In the genomic region with DNA sequence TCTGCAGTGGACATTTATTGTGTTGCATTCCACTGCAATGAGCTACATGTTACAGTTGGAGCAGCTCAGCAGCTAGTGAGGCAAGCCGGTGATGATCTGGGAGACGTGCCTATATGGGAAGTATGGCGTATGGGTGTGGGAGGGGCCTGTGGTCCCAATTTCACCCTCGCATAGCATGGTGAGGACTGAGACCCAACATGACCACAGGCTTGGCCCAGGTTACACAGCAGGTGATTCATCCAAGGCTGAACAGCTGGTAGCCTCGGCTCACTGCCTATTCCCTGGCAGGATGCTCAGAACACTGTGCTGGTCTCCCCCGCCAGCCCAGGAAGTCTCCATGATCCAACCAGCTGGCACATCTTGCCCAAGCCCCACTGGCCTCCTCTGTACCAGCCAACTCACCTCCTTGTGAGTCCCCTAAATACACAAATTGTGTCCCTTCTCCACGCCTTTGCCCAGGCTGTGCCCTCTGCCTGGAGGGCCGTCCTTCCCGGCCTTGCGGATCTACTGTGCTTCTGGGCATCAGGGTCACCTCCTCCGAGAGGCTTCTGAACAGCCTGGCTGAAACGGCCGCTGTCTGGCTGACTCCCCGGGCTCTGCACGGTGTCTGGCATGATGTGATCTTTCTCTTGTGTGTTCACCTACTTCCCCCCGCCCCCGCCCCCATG, we compare ENCODE assay signal across 25 cellular contexts.
DNase-seq lines count a peak whose midpoint lies in the region; ATAC-seq and TF ChIP-seq lines count a peak whose summit lies in the region.
"Had no signal": no experiment of that assay in that cellular context is flagged by ENCODE, and none has a peak within 500 bp of the region (broad histone marks: within the 10 kb centered on the region; RNA-seq: fewer than 3 reads in every experiment).

No MANE protein-coding gene starts in this region.

- H3K27me3 ChIP-seq in gastrocnemius medialis: no peaks in the 10 kb centered on the region
- H3K27me3 ChIP-seq: testis had no signal

- no peaks in the 10 kb centered on the region for H3K36me3 ChIP-seq in gastrocnemius medialis

- TF ChIP-seq POLR2A in gastrocnemius medialis (IDR thresholded peaks at IDR 0.05): peak in 1 of 2 donors; percentile 50

- no peaks in the 10 kb centered on the region for H3K4me1 Mint-ChIP-seq in CD14-positive monocyte
- H3K4me1 Mint-ChIP-seq: activated naive CD4-positive, alpha-beta T cell treated with anti-CD3 and anti-CD28 coated beads, Interleukin-2, amount 50 U/mL, for 24 hours had no signal

- peak; percentile 93 for ATAC-seq in gastrocnemius medialis
- no peak for ATAC-seq in GM18520 (IDR thresholded peaks at IDR 0.05; ENCODE audit: unreplicated experiment)
- ATAC-seq: activated CD4-positive, CD25-positive, alpha-beta regulatory T cell treated with anti-CD3 and anti-CD28 coated beads, Interleukin-2, amount 50 U/mL, for 24 hours had no signal

- H3K27me3 Mint-ChIP-seq in CD14-positive monocyte (ENCODE audit: low read depth in 3 of 3): peaks cover 3 to 4% (median 4%) of the 10 kb centered on the region in 3 donors
- H3K27me3 Mint-ChIP-seq: activated naive CD4-positive, alpha-beta T cell treated with anti-CD3 and anti-CD28 coated beads, Interleukin-2, amount 50 U/mL, for 24 hours had no signal

- H3K4me1 ChIP-seq in gastrocnemius medialis: peaks cover 15 to 16% of the 10 kb centered on the region in 2 donors
- H3K4me1 ChIP-seq: testis had no signal

- no peak overlapping the region for H3K27ac Mint-ChIP-seq in CD14-positive monocyte
- H3K27ac Mint-ChIP-seq: activated naive CD4-positive, alpha-beta T cell treated with anti-CD3 and anti-CD28 coated beads, Interleukin-2, amount 50 U/mL, for 24 hours; brain; dendritic cell treated with granulocyte-macrophage colony-stimulating factor and Interleukin-4, amounts not matched to agents 40 ng/mL and 50 ng/mL, for 4 days had no signal

- no peaks in the 10 kb centered on the region for H3K36me3 Mint-ChIP-seq in CD14-positive monocyte
- H3K36me3 Mint-ChIP-seq: activated naive CD4-positive, alpha-beta T cell treated with anti-CD3 and anti-CD28 coated beads, Interleukin-2, amount 50 U/mL, for 24 hours; brain had no signal

- H3K27ac ChIP-seq in gastrocnemius medialis: peak overlapping the region; percentile 82 to 88 (median 84)
- H3K27ac ChIP-seq in RWPE1: no peak overlapping the region
- H3K27ac ChIP-seq: PC-9, testis had no signal

- DNase-seq in EL: peak; percentile 60
- peak; percentile 73 for DNase-seq in NCI-H446 treated with DMSO at 0.1 percent for 48 hours (lab: John Stamatoyannopoulos, UW)
- DNase-seq in ecto neural progenitor cell (ENCODE audit: low spot score): peak; percentile 24
- peak; percentile 93 to 97 for DNase-seq in gastrocnemius medialis
- no peak for DNase-seq in CD14-positive monocyte (ENCODE audit: low spot score)
- no peak for DNase-seq in SIG-M5 treated with dmso at 0.1 percent for 504 hours (lab: John Stamatoyannopoulos, UW; ENCODE audit: unreplicated experiment)
- no peak for DNase-seq in RWPE1 (ENCODE audit: low spot score)
- DNase-seq: activated CD8-positive, alpha-beta memory T cell treated with anti-CD3 and anti-CD28 coated beads for 24 hours; activated T-cell treated with anti-CD3 and anti-CD28 coated beads, Interleukin-2, amount 50 U/mL, for 48 hours; foreskin melanocyte; HCEC 1CT; kidney glomerular epithelial cell; mesendoderm; MM.1S; NCI-H2171 treated with DMSO at 0.1 percent for 48 hours; PC-9; SK-N-SH; stimulated activated CD4-positive, alpha-beta T cell treated with anti-CD3 and anti-CD28 coated beads, Interleukin-15, amount 100 ng/mL, for 24 hours; T-helper 9 cell; testis had no signal

- H3K9me3 Mint-ChIP-seq in CD14-positive monocyte: peaks cover 0 to 6% (median 0%) of the 10 kb centered on the region in 7 donors
- H3K9me3 Mint-ChIP-seq: activated naive CD4-positive, alpha-beta T cell treated with anti-CD3 and anti-CD28 coated beads, Interleukin-2, amount 50 U/mL, for 24 hours; brain; dendritic cell treated with granulocyte-macrophage colony-stimulating factor and Interleukin-4, amounts not matched to agents 40 ng/mL and 50 ng/mL, for 4 days had no signal

- no peak overlapping the region for H3K4me3 Mint-ChIP-seq in CD14-positive monocyte
- H3K4me3 Mint-ChIP-seq: activated naive CD4-positive, alpha-beta T cell treated with anti-CD3 and anti-CD28 coated beads, Interleukin-2, amount 50 U/mL, for 24 hours; brain; dendritic cell treated with granulocyte-macrophage colony-stimulating factor and Interleukin-4, amounts not matched to agents 40 ng/mL and 50 ng/mL, for 4 days had no signal

- POLR2A ChIA-PET in RWPE1 (lab: Yijun Ruan, JAX; ENCODE audit: low non-redundant PET): no interaction called here

- TF ChIP-seq CTCF in gastrocnemius medialis (IDR thresholded peaks at IDR 0.05 in 4 of 5, conservative IDR thresholded peaks at IDR 0.05 in 1 of 5) (no peak), CD14-positive monocyte (IDR thresholded peaks at IDR 0.05) (no peak), RWPE1 (conservative IDR thresholded peaks at IDR 0.05; ENCODE audit: low read depth) (no peak)

- H3K9me3 ChIP-seq in gastrocnemius medialis: no peaks in the 10 kb centered on the region
- H3K9me3 ChIP-seq: SK-N-SH, testis had no signal

- H3K4me3 ChIP-seq in gastrocnemius medialis: peak overlapping the region in 3 of 4 donors; percentile 10 to 41 (median 25)
- H3K4me3 ChIP-seq: PC-9, testis had no signal

- in situ Hi-C loops in gastrocnemius medialis (cut with MboI; ENCODE audit: low sequenced_read_pairs in 4 of 4): loop anchor here in 1 of 4 donors (10.0 kb wide), 1 partner anchor 97 kb away; no protein-coding TSS in a partner anchor

- intact Hi-C loops in gastrocnemius medialis (cut with DNase I; ENCODE audit: low total_unique reads): loop anchor here (1.0 to 2.0 kb wide), 3 partner anchors 23 to 129 kb away; no protein-coding TSS in a partner anchor
- intact Hi-C loops in CD14-positive monocyte (cut with micrococcal nuclease): no loop called here

- CTCF ChIA-PET in RWPE1 (lab: Yijun Ruan, JAX): no interaction called here

Comparison
In these comparisons a context has a peak if more than half of its experiments do, and no peak if none do; other contexts are left out.
1. DNase-seq: peak in EL (single experiment), NCI-H446 treated with DMSO at 0.1 percent for 48 hours (single experiment), ecto neural progenitor cell (single experiment) and gastrocnemius medialis (2 of 2); none in CD14-positive monocyte (single experiment), SIG-M5 treated with dmso at 0.1 percent for 504 hours (single experiment) and RWPE1 (single experiment).